ENCODE assay signal across 13 cellular contexts in genomic region chr2:74223941-74224770, GRCh38. TPM values are rescaled to one million over a fixed set of nuclear protein-coding genes. Genes with fewer than 3 reads are reported as not detected.
DNase-seq lines count a peak whose midpoint lies in the region; TF ChIP-seq lines count a peak whose summit lies in the region.
"Had no signal": no experiment of that assay in that cellular context is flagged by ENCODE, and none has a peak within 500 bp of the region (broad histone marks: within the 10 kb centered on the region; RNA-seq: fewer than 3 reads in every experiment).

No MANE protein-coding gene starts in this region.

- H3K4ac ChIP-seq in mesenchymal stem cell (ENCODE audit: low read depth in 1 of 2, low read length in 2 of 2): no peak overlapping the region

- in situ Hi-C loops in GM18951 (cut with MboI; ENCODE audit: low sequenced_read_pairs, unreplicated experiment) (no loop called here), brain microvascular endothelial cell (cut with HindIII; ENCODE audit: low pct_ligation_motif_present, low sequenced_read_pairs) (no loop called here)

- H3K4me3 ChIP-seq in BLaER1 treated with 17β-estradiol and CSF1 and Interleukin-3, amounts not matched to agents 10 nM and 100 nM: no peak overlapping the region
- H3K4me3 ChIP-seq in mesenchymal stem cell (ENCODE audit: insufficient read depth in 1 of 2, low read depth in 1 of 2, low read length in 2 of 2) (no peak overlapping the region), brain microvascular endothelial cell (ENCODE audit: low read depth, low read length) (no peak overlapping the region)
- H3K4me3 ChIP-seq: hepatocyte, psoas muscle, SJSA1, tibial nerve had no signal

- H4K91ac ChIP-seq in mesenchymal stem cell (ENCODE audit: low read length): no peak overlapping the region

- no peak for TF ChIP-seq CTCF in brain microvascular endothelial cell (IDR thresholded peaks at IDR 0.05; ENCODE audit: low read depth, low read length, missing control alignments)

- H4K8ac ChIP-seq in mesenchymal stem cell (ENCODE audit: low read length): no peak overlapping the region

- no peak overlapping the region for H2BK12ac ChIP-seq in mesenchymal stem cell (ENCODE audit: low read length in 2 of 2)

- H4K20me1 ChIP-seq in BLaER1 treated with 17β-estradiol and CSF1 and Interleukin-3, amounts not matched to agents 10 nM and 100 nM: peaks cover 0 to 42% (median 7%) of the 10 kb centered on the region in 11 experiments; a peak in 11 of 22 replicates

- peak overlapping the region in 6 of 11 experiments; percentile 13 to 71 (median 40); a peak in 11 of 22 replicates for H3K27ac ChIP-seq in BLaER1 treated with 17β-estradiol and CSF1 and Interleukin-3, amounts not matched to agents 10 nM and 100 nM
- H3K27ac ChIP-seq in mesenchymal stem cell (ENCODE audit: low read length, poor library complexity, severe bottlenecking) (no peak overlapping the region), brain microvascular endothelial cell (no peak overlapping the region)
- H3K27ac ChIP-seq: hepatocyte, psoas muscle, SJSA1, tibial nerve had no signal

- WGBS in mesenchymal stem cell: 92% methylated on average over 8 of the region's 8 CpGs

- H3K4me1 Mint-ChIP-seq in activated T-helper 2 cell treated with anti-CD3 and anti-CD28 coated beads, Interferon-gamma antibody, Interleukin-2, Interleukin-4, amounts not matched to agents 10 μg/mL and 5 μg/mL and 100 μg/mL, durations not matched to agents 14 hours and 24 hours and 36 hours (ENCODE audit: low read depth): peaks cover 3% of the 10 kb centered on the region

- H3K27me3 ChIP-seq in BLaER1 treated with 17β-estradiol and CSF1 and Interleukin-3, amounts not matched to agents 10 nM and 100 nM: no peaks in the 10 kb centered on the region
- peaks cover 0 to 10% of the 10 kb centered on the region in 2 experiments for H3K27me3 ChIP-seq in mesenchymal stem cell (ENCODE audit: control insufficient read depth in 1 of 2, insufficient read depth in 1 of 2, low read length in 2 of 2)
- no peaks in the 10 kb centered on the region for H3K27me3 ChIP-seq in brain microvascular endothelial cell (replicated peaks)
- H3K27me3 ChIP-seq: hepatocyte, SJSA1, tibial nerve had no signal

- no peak overlapping the region for H2AK5ac ChIP-seq in mesenchymal stem cell (ENCODE audit: low read length, severe bottlenecking)

- H3K4me2 ChIP-seq in BLaER1 treated with 17β-estradiol and CSF1 and Interleukin-3, amounts not matched to agents 10 nM and 100 nM: peak overlapping the region in 5 of 11 experiments; percentile 39 to 75 (median 61); a peak in 10 of 22 replicates
- no peak overlapping the region for H3K4me2 ChIP-seq in mesenchymal stem cell (ENCODE audit: low read length, poor library complexity, severe bottlenecking)
- H3K4me2 ChIP-seq: hepatocyte had no signal

- H3K23ac ChIP-seq in mesenchymal stem cell (ENCODE audit: low read length in 2 of 2): no peak overlapping the region

- DNase-seq in activated T-helper 2 cell treated with anti-CD3 and anti-CD28 coated beads, Interferon-gamma antibody, Interleukin-2, Interleukin-4, amounts not matched to agents 10 μg/mL and 5 μg/mL and 100 μg/mL, durations not matched to agents 14 hours and 24 hours and 36 hours (ENCODE audit: low spot score): no peak
- DNase-seq in mesenchymal stem cell (no peak), HuH-7 (ENCODE audit: low spot score) (no peak), NCI-H748 (lab: John Stamatoyannopoulos, UW; ENCODE audit: unreplicated experiment) (no peak), brain microvascular endothelial cell (no peak)
- DNase-seq: CD4-positive, alpha-beta T cell; NCI-H1092 treated with DMSO at 0.1 percent for 48 hours; psoas muscle had no signal

- intact Hi-C loops in activated T-helper 2 cell treated with anti-CD3 and anti-CD28 coated beads, Interferon-gamma antibody, Interleukin-2, Interleukin-4, amounts not matched to agents 10 μg/mL and 5 μg/mL and 100 μg/mL, durations not matched to agents 14 hours and 24 hours and 36 hours (cut with micrococcal nuclease): no loop called here

- H3K36me3 ChIP-seq in BLaER1 treated with 17β-estradiol and CSF1 and Interleukin-3, amounts not matched to agents 10 nM and 100 nM: peaks cover 20 to 38% (median 27%) of the 10 kb centered on the region in 11 experiments
- H3K36me3 ChIP-seq in mesenchymal stem cell (ENCODE audit: control insufficient read depth in 1 of 2, insufficient read depth in 2 of 2, low read depth in 1 of 2, low read length in 2 of 2) (peaks cover 6 to 18% of the 10 kb centered on the region in 2 experiments), brain microvascular endothelial cell (replicated peaks) (peaks cover 2% of the 10 kb centered on the region)
- H3K36me3 ChIP-seq: SJSA1 had no signal

- H2BK15ac ChIP-seq in mesenchymal stem cell (ENCODE audit: low read depth, poor library complexity, severe bottlenecking): no peak overlapping the region

- no peak overlapping the region for H3K14ac ChIP-seq in mesenchymal stem cell (ENCODE audit: low read length in 2 of 2)

- peak; percentile 12 for TF ChIP-seq POLR2A in GM18951 (IDR thresholded peaks at IDR 0.05; ENCODE audit: extremely low read depth, insufficient read depth, insufficient read length)

- no peaks in the 10 kb centered on the region for H3K9me3 Mint-ChIP-seq in activated T-helper 2 cell treated with anti-CD3 and anti-CD28 coated beads, Interferon-gamma antibody, Interleukin-2, Interleukin-4, amounts not matched to agents 10 μg/mL and 5 μg/mL and 100 μg/mL, durations not matched to agents 14 hours and 24 hours and 36 hours
- H3K9me3 Mint-ChIP-seq: CD4-positive, alpha-beta T cell had no signal

- no peak overlapping the region for H2BK120ac ChIP-seq in mesenchymal stem cell (ENCODE audit: low read depth, low read length)

- no peak overlapping the region for H2AFZ ChIP-seq in mesenchymal stem cell (ENCODE audit: low read depth, low read length)
- H2AFZ ChIP-seq: hepatocyte had no signal

- H3K9me3 ChIP-seq in BLaER1 treated with 17β-estradiol and CSF1 and Interleukin-3, amounts not matched to agents 10 nM and 100 nM (replicated peaks in 1 of 11): no peaks in the 10 kb centered on the region
- H3K9me3 ChIP-seq in mesenchymal stem cell (ENCODE audit: control insufficient read depth, low read length): no peaks in the 10 kb centered on the region
- H3K9me3 ChIP-seq: psoas muscle, SJSA1, tibial nerve had no signal

- peaks cover 27% of the 10 kb centered on the region for H3K36me3 Mint-ChIP-seq in activated T-helper 2 cell treated with anti-CD3 and anti-CD28 coated beads, Interferon-gamma antibody, Interleukin-2, Interleukin-4, amounts not matched to agents 10 μg/mL and 5 μg/mL and 100 μg/mL, durations not matched to agents 14 hours and 24 hours and 36 hours (ENCODE audit: low read depth)

- no peak overlapping the region for H3K18ac ChIP-seq in mesenchymal stem cell (ENCODE audit: low read depth in 1 of 2, low read length in 2 of 2)

- no peaks in the 10 kb centered on the region for H3K79me1 ChIP-seq in mesenchymal stem cell (replicated peaks; ENCODE audit: low read length, poor library complexity, severe bottlenecking)

- peak overlapping the region in 2 of 11 experiments; percentile 30 to 37; a peak in 3 of 22 replicates for H3K9ac ChIP-seq in BLaER1 treated with 17β-estradiol and CSF1 and Interleukin-3, amounts not matched to agents 10 nM and 100 nM
- peak overlapping the region; percentile 50 for H3K9ac ChIP-seq in mesenchymal stem cell (ENCODE audit: low read length)

- no peak overlapping the region for H2BK5ac ChIP-seq in mesenchymal stem cell (ENCODE audit: low read depth, low read length, poor library complexity, severe bottlenecking)

- H3K4me3 Mint-ChIP-seq in activated T-helper 2 cell treated with anti-CD3 and anti-CD28 coated beads, Interferon-gamma antibody, Interleukin-2, Interleukin-4, amounts not matched to agents 10 μg/mL and 5 μg/mL and 100 μg/mL, durations not matched to agents 14 hours and 24 hours and 36 hours (ENCODE audit: low read depth): no peak overlapping the region
- H3K4me3 Mint-ChIP-seq: CD4-positive, alpha-beta T cell had no signal

- H3K27ac Mint-ChIP-seq in activated T-helper 2 cell treated with anti-CD3 and anti-CD28 coated beads, Interferon-gamma antibody, Interleukin-2, Interleukin-4, amounts not matched to agents 10 μg/mL and 5 μg/mL and 100 μg/mL, durations not matched to agents 14 hours and 24 hours and 36 hours: peak overlapping the region; percentile 56
- H3K27ac Mint-ChIP-seq: CD4-positive, alpha-beta T cell had no signal

- H3K27me3 Mint-ChIP-seq in activated T-helper 2 cell treated with anti-CD3 and anti-CD28 coated beads, Interferon-gamma antibody, Interleukin-2, Interleukin-4, amounts not matched to agents 10 μg/mL and 5 μg/mL and 100 μg/mL, durations not matched to agents 14 hours and 24 hours and 36 hours (ENCODE audit: low read depth): no peaks in the 10 kb centered on the region
- H3K27me3 Mint-ChIP-seq: CD4-positive, alpha-beta T cell had no signal

- peaks cover 12 to 47% (median 25%) of the 10 kb centered on the region in 10 experiments; a peak in 18 of 20 replicates for H3K4me1 ChIP-seq in BLaER1 treated with 17β-estradiol and CSF1 and Interleukin-3, amounts not matched to agents 10 nM and 100 nM
- no peaks in the 10 kb centered on the region for H3K4me1 ChIP-seq in mesenchymal stem cell (ENCODE audit: control insufficient read depth, insufficient read depth, low read depth, low read length)
- H3K4me1 ChIP-seq: SJSA1, tibial nerve had no signal

RNA-seq across cellular contexts. Expression of gene MTHFD2, which starts 25.7 kb away (rescaled TPM):
- total RNA-seq in activated T-helper 2 cell treated with anti-CD3 and anti-CD28 coated beads, Interferon-gamma antibody, Interleukin-2, Interleukin-4, amounts not matched to agents 10 μg/mL and 5 μg/mL and 100 μg/mL, durations not matched to agents 14 hours and 24 hours and 36 hours: 371 and 381 TPM in 2 replicates
- 88.7 TPM for polyA plus RNA-seq in mesenchymal stem cell (2013, experiment 1 of 2)
- 89.4 TPM for polyA plus RNA-seq in mesenchymal stem cell (2013, experiment 2 of 2)

RNA-seq across cellular contexts. Expression of gene MOB1A, which starts 45.5 kb away (rescaled TPM):
- total RNA-seq in activated T-helper 2 cell treated with anti-CD3 and anti-CD28 coated beads, Interferon-gamma antibody, Interleukin-2, Interleukin-4, amounts not matched to agents 10 μg/mL and 5 μg/mL and 100 μg/mL, durations not matched to agents 14 hours and 24 hours and 36 hours: 208 and 215 TPM in 2 replicates
- polyA plus RNA-seq in mesenchymal stem cell (2013, experiment 1 of 2): 51.8 TPM
- 52.4 TPM for polyA plus RNA-seq in mesenchymal stem cell (2013, experiment 2 of 2)

Comparison
In these comparisons a context has a peak if more than half of its experiments do, and no peak if none do; other contexts are left out.
1. H3K27ac ChIP-seq: peak in BLaER1 treated with 17β-estradiol and CSF1 and Interleukin-3, amounts not matched to agents 10 nM and 100 nM (6 of 11); none in mesenchymal stem cell (single experiment) and brain microvascular endothelial cell (single experiment).